ENCODE assay signal across 16 cellular contexts in genomic region chr12:76018672-76019071, GRCh38. TPM values are rescaled to one million over a fixed set of nuclear protein-coding genes. Genes with fewer than 3 reads are reported as not detected.
DNase-seq lines count a peak whose midpoint lies in the region; ATAC-seq and TF ChIP-seq lines count a peak whose summit lies in the region.
"Had no signal": no experiment of that assay in that cellular context is flagged by ENCODE, and none has a peak within 500 bp of the region (broad histone marks: within the 10 kb centered on the region; RNA-seq: fewer than 3 reads in every experiment).

No MANE protein-coding gene starts in this region.

- peaks cover 14% of the 10 kb centered on the region for H3K9me3 Mint-ChIP-seq in Caco-2 (ENCODE audit: unreplicated experiment)
- H3K9me3 Mint-ChIP-seq in activated naive CD8-positive, alpha-beta T cell (ENCODE audit: low read depth), result no peaks in the 10 kb centered on the region
- H3K9me3 Mint-ChIP-seq in nephron progenitor cell, result peaks cover 3% of the 10 kb centered on the region
- H3K9me3 Mint-ChIP-seq: naive B cell had no signal

- no peak for TF ChIP-seq POLR2A in lower leg skin (IDR thresholded peaks at IDR 0.05)

- no peaks in the 10 kb centered on the region for H3K36me3 Mint-ChIP-seq in Caco-2 (ENCODE audit: insufficient read depth, unreplicated experiment)
- no peaks in the 10 kb centered on the region for H3K36me3 Mint-ChIP-seq in activated naive CD8-positive, alpha-beta T cell
- H3K36me3 Mint-ChIP-seq in nephron progenitor cell (ENCODE audit: low read depth), result no peaks in the 10 kb centered on the region
- H3K36me3 Mint-ChIP-seq: naive B cell had no signal

- H3K23ac ChIP-seq in mesendoderm (ENCODE audit: low read length), result no peak overlapping the region

- POLR2A ChIA-PET in Caco-2 (lab: Charles Lee), result no interaction called here

- H3K9me3 ChIP-seq in Caco-2, result no peaks in the 10 kb centered on the region
- no peaks in the 10 kb centered on the region for H3K9me3 ChIP-seq in MM.1S (replicated peaks; ENCODE audit: insufficient read depth, low read length)
- H3K9me3 ChIP-seq: BLaER1 treated with 17β-estradiol and CSF1 and Interleukin-3, amounts not matched to agents 10 nM and 100 nM; tibial nerve had no signal

- BruUV-seq in Caco-2 (replicated peaks; lab: Mats Ljungman, UMichigan), result no TSS peak

- H3K79me2 ChIP-seq in mesendoderm (ENCODE audit: control insufficient read depth, insufficient read depth, low read length) (no peaks in the 10 kb centered on the region), MM.1S (ENCODE audit: low read length) (no peaks in the 10 kb centered on the region)

- TF ChIP-seq CTCF in Caco-2 (IDR thresholded peaks at IDR 0.05; ENCODE audit: insufficient read depth in 1 of 2, low read depth in 1 of 2, low read length in 1 of 2, severe bottlenecking in 1 of 2, unreplicated experiment in 1 of 2), result no peak
- no peak for TF ChIP-seq CTCF in MM.1S (IDR thresholded peaks at IDR 0.05; ENCODE audit: low read length)
- no peak for TF ChIP-seq CTCF in nephron progenitor cell (IDR thresholded peaks at IDR 0.05)
- TF ChIP-seq CTCF in lower leg skin (IDR thresholded peaks at IDR 0.05), result no peak

- peak overlapping the region; percentile 36 for H3K56ac ChIP-seq in mesendoderm (ENCODE audit: low read length)

- H3K36me3 ChIP-seq in Caco-2 (ENCODE audit: control insufficient read depth, insufficient read depth, low read length), result no peaks in the 10 kb centered on the region
- no peaks in the 10 kb centered on the region for H3K36me3 ChIP-seq in mesendoderm (ENCODE audit: control insufficient read depth, insufficient read depth, low read length)
- no peaks in the 10 kb centered on the region for H3K36me3 ChIP-seq in MM.1S (replicated peaks; ENCODE audit: insufficient read depth, low read length)
- H3K36me3 ChIP-seq: BLaER1 treated with 17β-estradiol and CSF1 and Interleukin-3, amounts not matched to agents 10 nM and 100 nM; tibial nerve had no signal

- H2BK15ac ChIP-seq in mesendoderm (replicated peaks; ENCODE audit: low read depth), result no peak overlapping the region

- DNase-seq in Caco-2 (no peak), HT-29 (ENCODE audit: low spot score) (peak; percentile 34), mesendoderm (peak; percentile 59), MM.1S (no peak), nephron progenitor cell (no peak), lower leg skin (ENCODE audit: low spot score in 2 of 2) (no peak)
- DNase-seq: kidney; naive B cell; NCI-H1048; NK-92 treated with Interleukin-12 subunit alpha and Interleukin-12 subunit beta, amount 100 ng/mL, for 24 hours; retina; SHP77 treated with DMSO at 0.1 percent for 48 hours had no signal

- H3K4me3 ChIP-seq in Caco-2 (ENCODE audit: low read depth, low read length) (no peak overlapping the region), mesendoderm (ENCODE audit: low read length) (no peak overlapping the region), MM.1S (ENCODE audit: low read length) (no peak overlapping the region), lower leg skin (ENCODE audit: low read depth, poor library complexity, severe bottlenecking) (no peak overlapping the region)
- H3K4me3 ChIP-seq: BLaER1 treated with 17β-estradiol and CSF1 and Interleukin-3, amounts not matched to agents 10 nM and 100 nM; tibial nerve had no signal

- H3K9ac ChIP-seq in mesendoderm (ENCODE audit: low read length), result no peak overlapping the region
- no peak overlapping the region for H3K9ac ChIP-seq in MM.1S (ENCODE audit: low read length)
- H3K9ac ChIP-seq: BLaER1 treated with 17β-estradiol and CSF1 and Interleukin-3, amounts not matched to agents 10 nM and 100 nM had no signal

- H2AFZ ChIP-seq in MM.1S (ENCODE audit: low read length), result no peak overlapping the region

- H3K4me1 ChIP-seq in Caco-2 (peaks cover 49% of the 10 kb centered on the region), mesendoderm (ENCODE audit: control insufficient read depth, low read depth, low read length) (peaks cover 7% of the 10 kb centered on the region), MM.1S (ENCODE audit: low read length) (no peaks in the 10 kb centered on the region)

- no peak for ATAC-seq in HG02623 (IDR thresholded peaks at IDR 0.05; ENCODE audit: unreplicated experiment)

- H3F3A ChIP-seq in MM.1S (ENCODE audit: insufficient read depth, low read length), result no peaks in the 10 kb centered on the region

- no peak overlapping the region for H4K5ac ChIP-seq in mesendoderm (ENCODE audit: low read length)

- H3K27ac Mint-ChIP-seq in Caco-2 (ENCODE audit: unreplicated experiment) (peak overlapping the region; percentile 64), nephron progenitor cell (no peak overlapping the region)
- H3K27ac Mint-ChIP-seq in activated naive CD8-positive, alpha-beta T cell, result peak overlapping the region; percentile 71

- H3K79me1 ChIP-seq in mesendoderm (ENCODE audit: low read length), result no peaks in the 10 kb centered on the region

- H2AK5ac ChIP-seq in mesendoderm (ENCODE audit: low read length), result no peak overlapping the region

- H3K4me2 ChIP-seq in mesendoderm (ENCODE audit: low read length), result no peak overlapping the region
- no peak overlapping the region for H3K4me2 ChIP-seq in MM.1S (ENCODE audit: low read depth, low read length)

- CTCF ChIA-PET in Caco-2 (lab: Charles Lee), result no interaction called here

- no CpG with 5 or more reads among the region's 1 CpG for WGBS in mesendoderm (ENCODE audit: extremely low coverage, insufficient coverage, low lambda C conversion rate)
- WGBS in lower leg skin, 2 donors, result 78 to 81% methylated on average over 1 of the region's 1 CpG

- no peaks in the 10 kb centered on the region for H3K9me2 ChIP-seq in MM.1S (replicated peaks; ENCODE audit: insufficient read depth, low read length)

- H2BK120ac ChIP-seq in mesendoderm (ENCODE audit: low read depth, low read length), result no peak overlapping the region

- H4K8ac ChIP-seq in mesendoderm (ENCODE audit: low read depth, low read length), result no peak overlapping the region

- H2BK5ac ChIP-seq in mesendoderm (ENCODE audit: low read length), result no peak overlapping the region

- intact Hi-C loops in Caco-2 (cut with micrococcal nuclease; ENCODE audit: unreplicated experiment) (no loop called here), lower leg skin (cut with DNase I; ENCODE audit: low total_unique reads) (no loop called here)

- H3K27ac ChIP-seq in mesendoderm (ENCODE audit: low read depth, low read length) (no peak overlapping the region), MM.1S (ENCODE audit: low read length) (no peak overlapping the region)
- H3K27ac ChIP-seq: tibial nerve had no signal

- H3K4me1 Mint-ChIP-seq in Caco-2 (ENCODE audit: low read depth, unreplicated experiment) (peaks cover 43% of the 10 kb centered on the region), nephron progenitor cell (peaks cover 46% of the 10 kb centered on the region)
- H3K4me1 Mint-ChIP-seq in activated naive CD8-positive, alpha-beta T cell (ENCODE audit: low read depth), result peaks cover 49% of the 10 kb centered on the region

- H4K20me1 ChIP-seq in MM.1S (ENCODE audit: insufficient read depth, low read length), result no peaks in the 10 kb centered on the region
- H4K20me1 ChIP-seq: BLaER1 treated with 17β-estradiol and CSF1 and Interleukin-3, amounts not matched to agents 10 nM and 100 nM had no signal

- no peak overlapping the region for H3K4ac ChIP-seq in mesendoderm (ENCODE audit: low read depth, low read length)

- H3K27me3 ChIP-seq in Caco-2 (replicated peaks; ENCODE audit: control insufficient read depth, insufficient read depth, low read length) (no peaks in the 10 kb centered on the region), mesendoderm (ENCODE audit: insufficient read depth, low read length, poor library complexity) (no peaks in the 10 kb centered on the region), MM.1S (replicated peaks; ENCODE audit: insufficient read depth, low read length) (no peaks in the 10 kb centered on the region)
- H3K27me3 ChIP-seq: BLaER1 treated with 17β-estradiol and CSF1 and Interleukin-3, amounts not matched to agents 10 nM and 100 nM; tibial nerve had no signal

- H3K4me3 Mint-ChIP-seq in Caco-2 (ENCODE audit: unreplicated experiment) (no peak overlapping the region), nephron progenitor cell (no peak overlapping the region)
- H3K4me3 Mint-ChIP-seq in activated naive CD8-positive, alpha-beta T cell, result no peak overlapping the region
- H3K4me3 Mint-ChIP-seq: naive B cell had no signal

- H3K18ac ChIP-seq in mesendoderm (ENCODE audit: low read length), result no peak overlapping the region

- H3K27me3 Mint-ChIP-seq in Caco-2 (ENCODE audit: insufficient read depth, unreplicated experiment) (no peaks in the 10 kb centered on the region), nephron progenitor cell (ENCODE audit: low read depth, poor library complexity) (no peaks in the 10 kb centered on the region)
- no peaks in the 10 kb centered on the region for H3K27me3 Mint-ChIP-seq in activated naive CD8-positive, alpha-beta T cell

RNA-seq across cellular contexts. Expression of gene PHLDA1, which starts 12.9 kb away (rescaled TPM):
- total RNA-seq in Caco-2 (2022) (46.2 and 47.2 TPM in 2 replicates), lower leg skin (10 to 100 TPM; 11.1 to 39.9 (median 19.6) TPM)
- total RNA-seq in HT-29 (2014; rRNA removed; shearing (Covaris generic)), result 38.5 and 41.7 TPM in 2 replicates
- 9.4 TPM for polyA plus RNA-seq in mesendoderm (2013, experiment 1 of 2)
- polyA plus RNA-seq in mesendoderm (2013, experiment 2 of 2), result 10.2 TPM

Comparison
In these comparisons a context has a peak if more than half of its experiments do, and no peak if none do; other contexts are left out.
1. DNase-seq: peak in HT-29 (single experiment) and mesendoderm (single experiment); none in Caco-2 (0 of 2), MM.1S (single experiment), nephron progenitor cell (single experiment) and lower leg skin (0 of 2).